Comparison of ENCODE assay signal across 34 cellular contexts in the genomic region with DNA sequence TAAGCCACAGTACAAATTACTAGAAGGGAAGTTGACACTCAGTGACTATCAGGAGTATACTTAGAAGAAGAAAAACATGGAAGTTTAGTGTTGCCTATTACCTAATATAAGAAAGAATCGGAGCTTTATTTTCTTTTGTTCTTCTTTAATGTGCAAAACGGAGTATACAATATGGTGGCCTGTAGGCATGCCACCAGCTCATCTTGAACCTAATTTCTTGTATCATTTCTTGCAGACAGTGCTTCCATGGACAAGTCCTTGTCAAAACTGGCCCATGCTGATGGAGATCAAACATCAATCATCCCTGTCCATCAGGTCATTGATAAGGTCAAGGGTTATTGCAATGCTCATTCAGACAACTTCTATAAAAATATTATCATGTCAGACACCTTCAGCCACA.
"Had no signal": no experiment of that assay in that cellular context is flagged by ENCODE, and none has a peak within 500 bp of the region (broad histone marks: within the 10 kb centered on the region; RNA-seq: fewer than 3 reads in every experiment).

No MANE protein-coding gene starts in this region.

- DNase-seq: Karpas-422, Kasumi-1, MG63, MM.1S, MV-4-11, NCI-H1048, NCI-H1092, NCI-H1092 treated with DMSO at 0.1 percent for 48 hours, NCI-H1105, NCI-H1105 treated with DMSO at 0.1 percent for 48 hours, NCI-H1417, NCI-H1417 treated with DMSO at 0.1 percent for 48 hours, NCI-H1436, NCI-H1436 treated with DMSO at 0.1 percent for 48 hours, NCI-H146, NCI-H1694, NCI-H1694 treated with DMSO at 0.1 percent for 48 hours, NCI-H187, NCI-H187 treated with DMSO at 0.1 percent for 48 hours, NCI-H1930, NCI-H2029, NCI-H2029 treated with DMSO at 0.1 percent for 48 hours, NCI-H2081, NCI-H2081 treated with DMSO at 0.1 percent for 48 hours, NCI-H2107, NCI-H2171, NCI-H2171 treated with DMSO at 0.1 percent for 48 hours, NCI-H2227 treated with DMSO at 0.1 percent for 48 hours, NCI-H226, NCI-H345, NCI-H446, NCI-H446 treated with DMSO at 0.1 percent for 48 hours, NCI-H510A, NCI-H510A treated with DMSO at 0.1 percent for 48 hours had no signal

- H3K27me3 ChIP-seq: MG63 had no signal

- H3K4me3 ChIP-seq: MG63 had no signal

- H3K9me3 ChIP-seq: MG63 had no signal

- H3K36me3 ChIP-seq: MG63 had no signal
